ENCODE assay signal across 2 cellular contexts in the genomic region with DNA sequence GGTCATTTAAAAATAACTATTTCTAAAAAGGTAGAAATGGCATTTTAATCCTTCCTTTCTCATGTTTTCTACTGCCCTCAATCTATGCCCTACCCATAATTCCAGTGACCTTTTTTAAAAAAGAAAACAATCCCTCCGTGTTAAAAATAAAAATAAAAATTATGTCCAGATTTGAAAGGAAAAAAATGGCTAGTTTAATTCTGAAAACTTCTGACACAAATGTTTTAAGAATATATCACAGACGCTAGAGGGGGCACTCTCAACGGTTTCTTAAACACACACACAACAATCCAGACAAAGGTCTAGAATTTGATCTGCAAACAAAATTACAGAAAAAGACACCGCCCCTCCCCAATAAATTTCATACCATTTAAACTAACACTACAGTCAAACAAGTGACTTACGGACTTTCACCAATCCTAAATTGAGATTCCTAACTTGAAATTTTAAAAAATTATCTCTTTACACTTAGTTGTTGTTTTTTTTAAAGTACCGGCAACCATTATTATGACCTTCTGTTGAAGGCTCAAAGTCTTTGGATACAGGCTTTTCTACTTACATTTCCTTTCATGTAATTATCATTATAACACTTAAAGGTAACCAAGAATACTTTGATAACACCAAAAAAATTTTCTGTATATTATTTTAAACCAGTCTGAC.
TF ChIP-seq lines count a peak whose summit lies in the region.

No MANE protein-coding gene starts in this region.

TF ChIP-seq in H1, 55 proteins besides CTCF, POLR2A, EP300 and RAD21:
- TF ChIP-seq JUN (IDR thresholded peaks at IDR 0.05; ENCODE audit: low read depth, low read length): no peak
- TF ChIP-seq, protein P1, sequence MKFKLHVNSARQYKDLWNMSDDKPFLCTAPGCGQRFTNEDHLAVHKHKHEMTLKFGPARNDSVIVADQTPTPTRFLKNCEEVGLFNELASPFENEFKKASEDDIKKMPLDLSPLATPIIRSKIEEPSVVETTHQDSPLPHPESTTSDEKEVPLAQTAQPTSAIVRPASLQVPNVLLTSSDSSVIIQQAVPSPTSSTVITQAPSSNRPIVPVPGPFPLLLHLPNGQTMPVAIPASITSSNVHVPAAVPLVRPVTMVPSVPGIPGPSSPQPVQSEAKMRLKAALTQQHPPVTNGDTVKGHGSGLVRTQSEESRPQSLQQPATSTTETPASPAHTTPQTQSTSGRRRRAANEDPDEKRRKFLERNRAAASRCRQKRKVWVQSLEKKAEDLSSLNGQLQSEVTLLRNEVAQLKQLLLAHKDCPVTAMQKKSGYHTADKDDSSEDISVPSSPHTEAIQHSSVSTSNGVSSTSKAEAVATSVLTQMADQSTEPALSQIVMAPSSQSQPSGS (IDR thresholded peaks at IDR 0.05; ENCODE audit: low read length): no peak
- TF ChIP-seq BRCA1 (IDR thresholded peaks at IDR 0.05; ENCODE audit: low read depth, low read length): no peak
- TF ChIP-seq SAP30 (IDR thresholded peaks at IDR 0.05; ENCODE audit: insufficient read depth, insufficient replicate concordance, low read length): no peak
- TF ChIP-seq SIX5 (IDR thresholded peaks at IDR 0.05; ENCODE audit: low read depth, low read length): no peak
- no peak for TF ChIP-seq JUND (IDR thresholded peaks at IDR 0.05; ENCODE audit: low read length)
- no peak for TF ChIP-seq TAF7 (optimal IDR thresholded peaks at IDR 0.05; ENCODE audit: borderline replicate concordance, low read depth, low read length)
- TF ChIP-seq POLR2AphosphoS5 (IDR thresholded peaks at IDR 0.05; ENCODE audit: low read depth, low read length): no peak
- TF ChIP-seq, protein P2, sequence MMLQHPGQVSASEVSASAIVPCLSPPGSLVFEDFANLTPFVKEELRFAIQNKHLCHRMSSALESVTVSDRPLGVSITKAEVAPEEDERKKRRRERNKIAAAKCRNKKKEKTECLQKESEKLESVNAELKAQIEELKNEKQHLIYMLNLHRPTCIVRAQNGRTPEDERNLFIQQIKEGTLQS (IDR thresholded peaks at IDR 0.05; ENCODE audit: insufficient read depth, low read depth, low read length): no peak
- TF ChIP-seq SRF (IDR thresholded peaks at IDR 0.05; ENCODE audit: low read depth, low read length): no peak
- no peak for TF ChIP-seq EZH2 (IDR thresholded peaks at IDR 0.05; ENCODE audit: low read depth, low read length, severe bottlenecking)
- no peak for TF ChIP-seq RBBP5 (IDR thresholded peaks at IDR 0.05; ENCODE audit: borderline replicate concordance, low read depth, low read length)
- no peak for TF ChIP-seq CHD1 (IDR thresholded peaks at IDR 0.05; ENCODE audit: low read depth, low read length)
- TF ChIP-seq ZNF274 (IDR thresholded peaks at IDR 0.05; ENCODE audit: borderline replicate concordance, extremely low read depth, low read length): no peak
- no peak for TF ChIP-seq KDM4A (IDR thresholded peaks at IDR 0.05; ENCODE audit: low read depth, low read length, severe bottlenecking)
- TF ChIP-seq SP1 (IDR thresholded peaks at IDR 0.05; ENCODE audit: low read depth, low read length): no peak

TF ChIP-seq in neural cell, 6 proteins besides CTCF, POLR2A, EP300 and RAD21:
- peak; percentile 68 for TF ChIP-seq SMC3 (conservative IDR thresholded peaks at IDR 0.05; ENCODE audit: poor library complexity)
- no peak for TF ChIP-seq POLR2AphosphoS5 (IDR thresholded peaks at IDR 0.05)
